ENCODE assay signal across 2 cellular contexts in genomic region chr1:63870152-63870551, GRCh38.
TF ChIP-seq lines count a peak whose summit lies in the region.

No MANE protein-coding gene starts in this region.

TF ChIP-seq in HCT116, 20 proteins besides CTCF, POLR2A, EP300 and RAD21 (continued from another document):
- TF ChIP-seq YY1 (IDR thresholded peaks at IDR 0.05; ENCODE audit: extremely low read depth, insufficient replicate concordance, low read depth, low read length) (no peak), CEBPB (IDR thresholded peaks at IDR 0.05; ENCODE audit: low read depth) (no peak), TCF7L2 (IDR thresholded peaks at IDR 0.05; ENCODE audit: borderline replicate concordance, extremely low read depth, insufficient read depth, insufficient read length) (no peak)

TF ChIP-seq in H1, 55 proteins besides CTCF, POLR2A, EP300 and RAD21 (continued from another document):
- no peak for TF ChIP-seq USF2 (IDR thresholded peaks at IDR 0.05; ENCODE audit: low read length)
- TF ChIP-seq RNF2 (IDR thresholded peaks at IDR 0.05; ENCODE audit: borderline replicate concordance, low read depth, low read length, missing control alignments, poor library complexity, severe bottlenecking): no peak
- no peak for TF ChIP-seq MAX (IDR thresholded peaks at IDR 0.05)
- TF ChIP-seq POU5F1 (IDR thresholded peaks at IDR 0.05; ENCODE audit: low read depth, low read length): no peak
- TF ChIP-seq SIN3A (conservative IDR thresholded peaks at IDR 0.05 in 1 of 2, IDR thresholded peaks at IDR 0.05 in 1 of 2; ENCODE audit: low read depth in 1 of 2, low read length in 2 of 2): no peak
- no peak for TF ChIP-seq ATF3 (IDR thresholded peaks at IDR 0.05; ENCODE audit: insufficient read depth, low read depth, low read length)
- no peak for TF ChIP-seq GTF2F1 (IDR thresholded peaks at IDR 0.05; ENCODE audit: borderline replicate concordance, low read depth, low read length)
- no peak for TF ChIP-seq KDM5A (IDR thresholded peaks at IDR 0.05; ENCODE audit: low read length)
- no peak for TF ChIP-seq ASH2L (IDR thresholded peaks at IDR 0.05; ENCODE audit: low read length)
- TF ChIP-seq CBX5 (IDR thresholded peaks at IDR 0.05; ENCODE audit: low read depth, low read length): no peak
- no peak for TF ChIP-seq RFX5 (IDR thresholded peaks at IDR 0.05; ENCODE audit: borderline replicate concordance, low read depth, low read length)
- no peak for TF ChIP-seq RBBP5 (IDR thresholded peaks at IDR 0.05; ENCODE audit: borderline replicate concordance, low read depth, low read length)
- no peak for TF ChIP-seq GABPA (IDR thresholded peaks at IDR 0.05; ENCODE audit: borderline replicate concordance, insufficient read depth, low read length)
- TF ChIP-seq CHD1 (IDR thresholded peaks at IDR 0.05; ENCODE audit: low read depth, low read length): no peak
- no peak for TF ChIP-seq NANOG (IDR thresholded peaks at IDR 0.05; ENCODE audit: insufficient read depth, low read depth, low read length, poor library complexity, severe bottlenecking)
- TF ChIP-seq SP1 (IDR thresholded peaks at IDR 0.05; ENCODE audit: low read depth, low read length): no peak
- TF ChIP-seq YY1 (IDR thresholded peaks at IDR 0.05; ENCODE audit: low read depth, low read length): no peak
